ENCODE assay signal across 1 cellular context in the genomic region with DNA sequence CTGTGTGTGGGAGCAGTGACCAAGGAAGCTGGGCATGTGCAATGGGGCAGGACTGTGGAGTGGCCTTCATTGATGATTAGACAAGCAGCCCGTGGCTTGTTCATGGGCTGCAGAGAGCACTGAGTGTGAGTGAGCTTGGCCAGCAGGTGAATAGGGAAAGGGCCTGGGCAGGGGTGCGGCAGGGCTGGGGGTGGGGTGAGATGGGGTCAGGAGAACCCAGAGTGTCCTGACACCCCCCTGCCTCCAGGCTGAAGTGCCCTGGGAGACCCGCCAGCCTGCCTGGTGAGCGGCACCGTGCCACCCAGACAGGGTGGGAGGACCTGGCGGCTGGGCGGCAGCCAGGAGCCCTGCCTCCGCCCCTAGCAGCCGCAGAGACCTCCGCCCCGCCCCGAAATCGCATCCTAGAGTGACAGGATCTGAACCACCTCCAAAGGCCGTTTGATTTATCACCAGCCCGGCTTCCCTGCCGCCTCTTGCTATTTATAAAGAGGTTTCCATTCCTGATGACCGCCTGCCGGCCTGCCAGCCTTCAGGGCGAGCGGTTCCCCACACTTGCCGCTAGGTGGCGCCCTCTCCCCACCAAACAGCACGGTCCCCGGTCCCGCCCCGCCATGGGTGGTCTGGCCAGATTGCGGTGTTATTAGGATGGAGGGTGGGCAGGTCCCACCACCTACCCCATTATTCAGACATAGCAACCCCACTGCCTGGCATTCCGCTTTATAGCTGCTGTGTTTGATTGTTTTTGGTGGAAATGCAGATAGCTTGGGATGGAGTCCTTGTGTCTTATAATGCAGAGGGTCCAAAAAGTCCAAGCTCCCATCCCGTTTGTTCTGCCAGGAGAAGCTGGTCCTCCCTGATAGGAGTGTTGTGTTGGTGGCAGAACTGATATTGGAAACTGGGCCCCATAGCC.
TF ChIP-seq lines count a peak whose summit lies in the region.

No MANE protein-coding gene starts in this region.

TF ChIP-seq in SK-N-SH, 30 proteins besides CTCF, POLR2A, EP300 and RAD21:
- no peak for TF ChIP-seq RFX5 (IDR thresholded peaks at IDR 0.05; ENCODE audit: low read length)
- no peak for TF ChIP-seq NFIC (IDR thresholded peaks at IDR 0.05; ENCODE audit: borderline replicate concordance)
- TF ChIP-seq RXRA (IDR thresholded peaks at IDR 0.05; ENCODE audit: borderline replicate concordance, low read depth) = no peak
- TF ChIP-seq, protein P1, sequence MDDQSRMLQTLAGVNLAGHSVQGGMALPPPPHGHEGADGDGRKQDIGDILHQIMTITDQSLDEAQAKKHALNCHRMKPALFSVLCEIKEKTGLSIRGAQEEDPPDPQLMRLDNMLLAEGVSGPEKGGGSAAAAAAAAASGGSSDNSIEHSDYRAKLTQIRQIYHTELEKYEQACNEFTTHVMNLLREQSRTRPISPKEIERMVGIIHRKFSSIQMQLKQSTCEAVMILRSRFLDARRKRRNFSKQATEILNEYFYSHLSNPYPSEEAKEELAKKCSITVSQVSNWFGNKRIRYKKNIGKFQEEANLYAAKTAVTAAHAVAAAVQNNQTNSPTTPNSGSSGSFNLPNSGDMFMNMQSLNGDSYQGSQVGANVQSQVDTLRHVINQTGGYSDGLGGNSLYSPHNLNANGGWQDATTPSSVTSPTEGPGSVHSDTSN (IDR thresholded peaks at IDR 0.05) = peak; percentile 84
- TF ChIP-seq GATA2 (CRISPR knock-in tag; IDR thresholded peaks at IDR 0.05) = no peak
- TF ChIP-seq FOXM1 (IDR thresholded peaks at IDR 0.05; ENCODE audit: low read depth) = no peak
- TF ChIP-seq, protein P2, sequence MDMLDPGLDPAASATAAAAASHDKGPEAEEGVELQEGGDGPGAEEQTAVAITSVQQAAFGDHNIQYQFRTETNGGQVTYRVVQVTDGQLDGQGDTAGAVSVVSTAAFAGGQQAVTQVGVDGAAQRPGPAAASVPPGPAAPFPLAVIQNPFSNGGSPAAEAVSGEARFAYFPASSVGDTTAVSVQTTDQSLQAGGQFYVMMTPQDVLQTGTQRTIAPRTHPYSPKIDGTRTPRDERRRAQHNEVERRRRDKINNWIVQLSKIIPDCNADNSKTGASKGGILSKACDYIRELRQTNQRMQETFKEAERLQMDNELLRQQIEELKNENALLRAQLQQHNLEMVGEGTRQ (IDR thresholded peaks at IDR 0.05; ENCODE audit: borderline replicate concordance, low read depth, low read length) = no peak
- TF ChIP-seq RCOR1 (IDR thresholded peaks at IDR 0.05; ENCODE audit: low read length) = peak; percentile 48; the same call in 1 of the 2 replicates
- no peak for TF ChIP-seq POLR2AphosphoS5 (IDR thresholded peaks at IDR 0.05; ENCODE audit: low read depth, low read length)
- TF ChIP-seq SMC3 (IDR thresholded peaks at IDR 0.05; ENCODE audit: low read depth, low read length) = peak; percentile 90
- peak; percentile 31; the same call in 1 of the 2 replicates for TF ChIP-seq TCF12 (IDR thresholded peaks at IDR 0.05)
- TF ChIP-seq CHD2 (IDR thresholded peaks at IDR 0.05; ENCODE audit: low read length, partially characterized antibody) = peak; percentile 68
- TF ChIP-seq, protein P3, sequence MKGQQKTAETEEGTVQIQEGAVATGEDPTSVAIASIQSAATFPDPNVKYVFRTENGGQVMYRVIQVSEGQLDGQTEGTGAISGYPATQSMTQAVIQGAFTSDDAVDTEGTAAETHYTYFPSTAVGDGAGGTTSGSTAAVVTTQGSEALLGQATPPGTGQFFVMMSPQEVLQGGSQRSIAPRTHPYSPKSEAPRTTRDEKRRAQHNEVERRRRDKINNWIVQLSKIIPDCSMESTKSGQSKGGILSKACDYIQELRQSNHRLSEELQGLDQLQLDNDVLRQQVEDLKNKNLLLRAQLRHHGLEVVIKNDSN (IDR thresholded peaks at IDR 0.05; ENCODE audit: borderline replicate concordance, low read depth) = no peak
- TF ChIP-seq, protein P4, sequence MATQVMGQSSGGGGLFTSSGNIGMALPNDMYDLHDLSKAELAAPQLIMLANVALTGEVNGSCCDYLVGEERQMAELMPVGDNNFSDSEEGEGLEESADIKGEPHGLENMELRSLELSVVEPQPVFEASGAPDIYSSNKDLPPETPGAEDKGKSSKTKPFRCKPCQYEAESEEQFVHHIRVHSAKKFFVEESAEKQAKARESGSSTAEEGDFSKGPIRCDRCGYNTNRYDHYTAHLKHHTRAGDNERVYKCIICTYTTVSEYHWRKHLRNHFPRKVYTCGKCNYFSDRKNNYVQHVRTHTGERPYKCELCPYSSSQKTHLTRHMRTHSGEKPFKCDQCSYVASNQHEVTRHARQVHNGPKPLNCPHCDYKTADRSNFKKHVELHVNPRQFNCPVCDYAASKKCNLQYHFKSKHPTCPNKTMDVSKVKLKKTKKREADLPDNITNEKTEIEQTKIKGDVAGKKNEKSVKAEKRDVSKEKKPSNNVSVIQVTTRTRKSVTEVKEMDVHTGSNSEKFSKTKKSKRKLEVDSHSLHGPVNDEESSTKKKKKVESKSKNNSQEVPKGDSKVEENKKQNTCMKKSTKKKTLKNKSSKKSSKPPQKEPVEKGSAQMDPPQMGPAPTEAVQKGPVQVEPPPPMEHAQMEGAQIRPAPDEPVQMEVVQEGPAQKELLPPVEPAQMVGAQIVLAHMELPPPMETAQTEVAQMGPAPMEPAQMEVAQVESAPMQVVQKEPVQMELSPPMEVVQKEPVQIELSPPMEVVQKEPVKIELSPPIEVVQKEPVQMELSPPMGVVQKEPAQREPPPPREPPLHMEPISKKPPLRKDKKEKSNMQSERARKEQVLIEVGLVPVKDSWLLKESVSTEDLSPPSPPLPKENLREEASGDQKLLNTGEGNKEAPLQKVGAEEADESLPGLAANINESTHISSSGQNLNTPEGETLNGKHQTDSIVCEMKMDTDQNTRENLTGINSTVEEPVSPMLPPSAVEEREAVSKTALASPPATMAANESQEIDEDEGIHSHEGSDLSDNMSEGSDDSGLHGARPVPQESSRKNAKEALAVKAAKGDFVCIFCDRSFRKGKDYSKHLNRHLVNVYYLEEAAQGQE (IDR thresholded peaks at IDR 0.05; ENCODE audit: low read depth, low read length) = no peak
- no peak for TF ChIP-seq YY1 (IDR thresholded peaks at IDR 0.05; ENCODE audit: low read depth)
- TF ChIP-seq JUND (IDR thresholded peaks at IDR 0.05) = no peak
- TF ChIP-seq MXI1 (IDR thresholded peaks at IDR 0.05; ENCODE audit: low read depth, low read length) = no peak
- TF ChIP-seq, protein P5, sequence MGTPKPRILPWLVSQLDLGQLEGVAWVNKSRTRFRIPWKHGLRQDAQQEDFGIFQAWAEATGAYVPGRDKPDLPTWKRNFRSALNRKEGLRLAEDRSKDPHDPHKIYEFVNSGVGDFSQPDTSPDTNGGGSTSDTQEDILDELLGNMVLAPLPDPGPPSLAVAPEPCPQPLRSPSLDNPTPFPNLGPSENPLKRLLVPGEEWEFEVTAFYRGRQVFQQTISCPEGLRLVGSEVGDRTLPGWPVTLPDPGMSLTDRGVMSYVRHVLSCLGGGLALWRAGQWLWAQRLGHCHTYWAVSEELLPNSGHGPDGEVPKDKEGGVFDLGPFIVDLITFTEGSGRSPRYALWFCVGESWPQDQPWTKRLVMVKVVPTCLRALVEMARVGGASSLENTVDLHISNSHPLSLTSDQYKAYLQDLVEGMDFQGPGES (IDR thresholded peaks at IDR 0.05; ENCODE audit: low read depth, low read length) = no peak
- TF ChIP-seq MEF2A (IDR thresholded peaks at IDR 0.05; ENCODE audit: borderline replicate concordance, low read depth) = no peak
- no peak for TF ChIP-seq EZH2phosphoT487 (IDR thresholded peaks at IDR 0.05; ENCODE audit: borderline replicate concordance, low read depth)
- TF ChIP-seq, protein P6, sequence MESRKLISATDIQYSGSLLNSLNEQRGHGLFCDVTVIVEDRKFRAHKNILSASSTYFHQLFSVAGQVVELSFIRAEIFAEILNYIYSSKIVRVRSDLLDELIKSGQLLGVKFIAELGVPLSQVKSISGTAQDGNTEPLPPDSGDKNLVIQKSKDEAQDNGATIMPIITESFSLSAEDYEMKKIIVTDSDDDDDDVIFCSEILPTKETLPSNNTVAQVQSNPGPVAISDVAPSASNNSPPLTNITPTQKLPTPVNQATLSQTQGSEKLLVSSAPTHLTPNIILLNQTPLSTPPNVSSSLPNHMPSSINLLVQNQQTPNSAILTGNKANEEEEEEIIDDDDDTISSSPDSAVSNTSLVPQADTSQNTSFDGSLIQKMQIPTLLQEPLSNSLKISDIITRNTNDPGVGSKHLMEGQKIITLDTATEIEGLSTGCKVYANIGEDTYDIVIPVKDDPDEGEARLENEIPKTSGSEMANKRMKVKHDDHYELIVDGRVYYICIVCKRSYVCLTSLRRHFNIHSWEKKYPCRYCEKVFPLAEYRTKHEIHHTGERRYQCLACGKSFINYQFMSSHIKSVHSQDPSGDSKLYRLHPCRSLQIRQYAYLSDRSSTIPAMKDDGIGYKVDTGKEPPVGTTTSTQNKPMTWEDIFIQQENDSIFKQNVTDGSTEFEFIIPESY (IDR thresholded peaks at IDR 0.05; ENCODE audit: borderline replicate concordance, low read depth) = no peak
- TF ChIP-seq TEAD4 (IDR thresholded peaks at IDR 0.05; ENCODE audit: borderline replicate concordance, insufficient read depth) = no peak
TF ChIP-seq in SK-N-SH: peak in this region for 5.
